ENCODE assay signal across 1 cellular context in genomic region chrX:2691543-2692220, GRCh38.
TF ChIP-seq lines count a peak whose summit lies in the region.

No MANE protein-coding gene starts in this region.

TF ChIP-seq in endothelial cell of umbilical vein, 7 proteins besides CTCF, POLR2A, EP300 and RAD21 (continued from another document):
- no peak for TF ChIP-seq FOS (IDR thresholded peaks at IDR 0.05; ENCODE audit: borderline replicate concordance, insufficient read depth, low read length)
